1 cellular context compared by ENCODE assay signal in genomic region chr20:4978050-4978918, GRCh38.
TF ChIP-seq lines count a peak whose summit lies in the region.

No MANE protein-coding gene starts in this region.

TF ChIP-seq in WTC11, 78 proteins besides CTCF, POLR2A, EP300 and RAD21 (continued from another document):
- TF ChIP-seq CREM (CRISPR knock-in tag; IDR thresholded peaks at IDR 0.05): no peak
- no peak for TF ChIP-seq ZNF219 (CRISPR knock-in tag; IDR thresholded peaks at IDR 0.05; ENCODE audit: borderline replicate concordance)
- no peak for TF ChIP-seq USF2 (CRISPR knock-in tag; IDR thresholded peaks at IDR 0.05)
TF ChIP-seq in WTC11: peak in this region for 0.
